ENCODE assay signal across 8 cellular contexts in genomic region chr2:39379643-39380524, GRCh38. TPM values are rescaled to one million over a fixed set of nuclear protein-coding genes. Genes with fewer than 3 reads are reported as not detected.
DNase-seq lines count a peak whose midpoint lies in the region; ATAC-seq and TF ChIP-seq lines count a peak whose summit lies in the region.

No MANE protein-coding gene starts in this region.

- H3K36me3 ChIP-seq in brain microvascular endothelial cell (replicated peaks) = peaks cover 6% of the 10 kb centered on the region
- H3K36me3 ChIP-seq in kidney epithelial cell (ENCODE audit: control insufficient read depth, insufficient read depth, low read length) = no peaks in the 10 kb centered on the region
- H3K36me3 ChIP-seq in thoracic aorta = no peaks in the 10 kb centered on the region

- ATAC-seq in GM19372 (IDR thresholded peaks at IDR 0.05; ENCODE audit: low read depth, unreplicated experiment) (peak; percentile 67), HG03354 (IDR thresholded peaks at IDR 0.05; ENCODE audit: poor library complexity, severe bottlenecking, unreplicated experiment) (peak; percentile 87), thoracic aorta (ENCODE audit: insufficient number of reproducible peaks, low FRiP score, low read depth) (peak; percentile 51)

- no peaks in the 10 kb centered on the region for H3K9me3 Mint-ChIP-seq in Calu3 (ENCODE audit: low read depth, unreplicated experiment)
- no peaks in the 10 kb centered on the region for H3K9me3 Mint-ChIP-seq in activated CD4-positive, alpha-beta memory T cell treated with anti-CD3 and anti-CD28 coated beads for 36 hours

- in situ Hi-C loops in brain microvascular endothelial cell (cut with HindIII; ENCODE audit: low pct_ligation_motif_present, low sequenced_read_pairs) = no loop called here

- CTCF ChIA-PET in Calu3 (lab: Charles Lee) = interaction anchor here (0.9 to 1.4 kb wide), 7 partner anchors 52 to 350 kb away, joined by 3 to 5 read pairs (median 3); partner anchors contain the start of gene MAP4K3
- CTCF ChIA-PET in activated CD4-positive, alpha-beta memory T cell treated with anti-CD3 and anti-CD28 coated beads for 36 hours (lab: Charles Lee) = interaction anchor here (0.6 to 5.6 kb wide), 19 partner anchors 12 to 398 kb away, joined by 3 to 39 read pairs (median 4); partner anchors contain the start of gene MAP4K3

- peaks cover 14% of the 10 kb centered on the region for H3K4me1 Mint-ChIP-seq in Calu3 (ENCODE audit: low read depth, unreplicated experiment)
- H3K4me1 Mint-ChIP-seq in activated CD4-positive, alpha-beta memory T cell treated with anti-CD3 and anti-CD28 coated beads for 36 hours (ENCODE audit: low read depth) = peaks cover 19% of the 10 kb centered on the region

- intact Hi-C loops in Calu3 (cut with micrococcal nuclease; ENCODE audit: unreplicated experiment) = loop anchor here (1.0 to 5.0 kb wide), 4 partner anchors 52 to 348 kb away; no protein-coding TSS in a partner anchor
- intact Hi-C loops in activated CD4-positive, alpha-beta memory T cell treated with anti-CD3 and anti-CD28 coated beads for 36 hours (cut with micrococcal nuclease) = loop anchor here (5.0 kb wide), 1 partner anchor 397 kb away; the partner anchor contains the start of gene THUMPD2

- H3K9me3 ChIP-seq in thoracic aorta = no peaks in the 10 kb centered on the region

- H3K27me3 Mint-ChIP-seq in Calu3 (ENCODE audit: unreplicated experiment) = no peaks in the 10 kb centered on the region
- no peaks in the 10 kb centered on the region for H3K27me3 Mint-ChIP-seq in activated CD4-positive, alpha-beta memory T cell treated with anti-CD3 and anti-CD28 coated beads for 36 hours

- no peaks in the 10 kb centered on the region for H3K36me3 Mint-ChIP-seq in Calu3 (ENCODE audit: insufficient read depth, unreplicated experiment)
- peaks cover 7% of the 10 kb centered on the region for H3K36me3 Mint-ChIP-seq in activated CD4-positive, alpha-beta memory T cell treated with anti-CD3 and anti-CD28 coated beads for 36 hours

- POLR2A ChIA-PET in activated CD4-positive, alpha-beta memory T cell treated with anti-CD3 and anti-CD28 coated beads for 36 hours (lab: Charles Lee) = interaction anchor here (0.7 kb wide), 1 partner anchor 56 kb away, joined by 3 read pairs; no protein-coding TSS in a partner anchor

- H3K27me3 ChIP-seq in brain microvascular endothelial cell (replicated peaks) (no peaks in the 10 kb centered on the region), kidney epithelial cell (ENCODE audit: control insufficient read depth, insufficient read depth, low read length) (no peaks in the 10 kb centered on the region), thoracic aorta (replicated peaks; ENCODE audit: insufficient read depth) (no peaks in the 10 kb centered on the region)

- TF ChIP-seq CTCF in Calu3 (IDR thresholded peaks at IDR 0.05; ENCODE audit: unreplicated experiment) (no peak), brain microvascular endothelial cell (IDR thresholded peaks at IDR 0.05; ENCODE audit: low read depth, low read length, missing control alignments) (peak; percentile 41), kidney epithelial cell (IDR thresholded peaks at IDR 0.05; ENCODE audit: insufficient read depth, low read length, poor library complexity, severe bottlenecking) (peak; percentile 52), thoracic aorta (IDR thresholded peaks at IDR 0.05) (peak; percentile 58)

- H3K27ac ChIP-seq in brain microvascular endothelial cell (peak overlapping the region; percentile 70), thoracic aorta (peak overlapping the region in 1 of 2 donors; percentile 18)

- no peak overlapping the region for H3K4me3 Mint-ChIP-seq in Calu3 (ENCODE audit: low read depth, unreplicated experiment)
- no peak overlapping the region for H3K4me3 Mint-ChIP-seq in activated CD4-positive, alpha-beta memory T cell treated with anti-CD3 and anti-CD28 coated beads for 36 hours

- peak; percentile 17 for DNase-seq in Calu3
- peak; percentile 72 for DNase-seq in NCI-H510A treated with DMSO at 0.1 percent for 48 hours (lab: John Stamatoyannopoulos, UW)
- peak; percentile 45 for DNase-seq in brain microvascular endothelial cell
- DNase-seq in kidney epithelial cell (ENCODE audit: low read depth) = no peak
- no peak for DNase-seq in thoracic aorta (ENCODE audit: low spot score)
- DNase-seq in activated CD4-positive, alpha-beta memory T cell treated with anti-CD3 and anti-CD28 coated beads for 36 hours = no peak

- no peak overlapping the region for H3K27ac Mint-ChIP-seq in Calu3 (ENCODE audit: unreplicated experiment)
- H3K27ac Mint-ChIP-seq in activated CD4-positive, alpha-beta memory T cell treated with anti-CD3 and anti-CD28 coated beads for 36 hours = no peak overlapping the region

- H3K4me1 ChIP-seq in thoracic aorta (ENCODE audit: control insufficient read depth in 1 of 2, low read depth in 2 of 2) = peaks cover 25 to 43% of the 10 kb centered on the region in 2 donors

- H3K4me3 ChIP-seq in brain microvascular endothelial cell (ENCODE audit: low read depth, low read length) (no peak overlapping the region), kidney epithelial cell (ENCODE audit: low read depth, low read length) (no peak overlapping the region), thoracic aorta (peak overlapping the region; percentile 7)

- no TSS peak for BruUV-seq in Calu3 (replicated peaks; lab: Mats Ljungman, UMichigan)

RNA-seq across cellular contexts. Expression of gene MAP4K3, which starts 57.2 kb away (rescaled TPM):
- 30.7 and 40.4 TPM in 2 replicates for total RNA-seq in Calu3 (2022)
- 24.5 and 25.7 TPM in 2 replicates for total RNA-seq in kidney epithelial cell
- total RNA-seq in thoracic aorta = 10 to 100 TPM; 53.7 to 58.8 TPM
- 10 to 100 TPM in 1 of 2 experiments, 1 to 10 TPM in 1; 9.9 to 10.1 TPM for total RNA-seq in activated CD4-positive, alpha-beta memory T cell treated with anti-CD3 and anti-CD28 coated beads for 36 hours

Comparison
In these comparisons a context has a peak if more than half of its experiments do, and no peak if none do; other contexts are left out.
1. DNase-seq: peak in Calu3 (single experiment), NCI-H510A treated with DMSO at 0.1 percent for 48 hours (single experiment) and brain microvascular endothelial cell (single experiment); none in kidney epithelial cell (single experiment), thoracic aorta (single experiment) and activated CD4-positive, alpha-beta memory T cell treated with anti-CD3 and anti-CD28 coated beads for 36 hours (single experiment).
2. Peak in every context shown above with its lines, with median percentiles within 50 percentile points of each other: ATAC-seq.